ENCODE assay signal across 17 cellular contexts in genomic region chr6:155116571-155116910, GRCh38.
DNase-seq lines count a peak whose midpoint lies in the region; ATAC-seq and TF ChIP-seq lines count a peak whose summit lies in the region.
"Had no signal": no experiment of that assay in that cellular context is flagged by ENCODE, and none has a peak within 500 bp of the region (broad histone marks: within the 10 kb centered on the region; RNA-seq: fewer than 3 reads in every experiment).

No MANE protein-coding gene starts in this region.

- H3K4me2 ChIP-seq in GM23248 (ENCODE audit: unreplicated experiment), result peak overlapping the region; percentile 31
- H3K4me2 ChIP-seq: BLaER1 had no signal

- CTCF ChIA-PET in WTC11 (lab: Charles Lee), result interaction anchor here (0.6 to 1.3 kb wide), 4 partner anchors 36 to 326 kb away, joined by 3 to 4 read pairs (median 3); no protein-coding TSS in a partner anchor

- no peak for DNase-seq in activated CD4-positive, alpha-beta T cell treated with anti-CD3 and anti-CD28 coated beads, Interleukin-2, amount 10 ng/mL, durations not matched to agents 24 days and 14 days
- no peak for DNase-seq in activated CD4-positive, alpha-beta T cell treated with anti-CD3 and anti-CD28 coated beads, Interleukin-2, amount 50 U/mL, for 1 hour
- no peak for DNase-seq in GM23248
- no peak for DNase-seq in WTC11 (ENCODE audit: low spot score)
- no peak for DNase-seq in UCSD-AML1 (lab: John Stamatoyannopoulos, UW; ENCODE audit: unreplicated experiment)
- DNase-seq in GF-D8 (lab: John Stamatoyannopoulos, UW), result no peak
- DNase-seq in NCI-H1694 treated with DMSO at 0.1 percent for 48 hours (lab: John Stamatoyannopoulos, UW), result no peak
- DNase-seq: activated CD8-positive, alpha-beta memory T cell treated with anti-CD3 and anti-CD28 coated beads for 24 hours; activated gamma-delta T cell; body of pancreas; MG63; stimulated activated CD4-positive, alpha-beta T cell treated with anti-CD3 and anti-CD28 coated beads, Interleukin-12 subunit alpha, Interleukin-12 subunit beta, amount 100 ng/mL, for 4 hours; stimulated activated naive B cell treated with anti-CD40 and anti-IgM and Interleukin-4, amounts not matched to agents 10 μg/mL and 1 μg/mL and 100 μg/mL, for 72 hours; transverse colon had no signal

- H3K4me1 ChIP-seq in GM23248 (ENCODE audit: insufficient read depth), result peaks cover 15% of the 10 kb centered on the region
- H3K4me1 ChIP-seq in iPS-20b (ENCODE audit: insufficient read depth, low read length), result peaks cover 28% of the 10 kb centered on the region
- H3K4me1 ChIP-seq: BLaER1, body of pancreas, transverse colon had no signal

- H3K9me3 Mint-ChIP-seq in activated CD4-positive, alpha-beta T cell treated with anti-CD3 and anti-CD28 coated beads, Interleukin-2, amount 10 ng/mL, durations not matched to agents 24 days and 14 days, result no peaks in the 10 kb centered on the region
- peaks cover 3% of the 10 kb centered on the region; the same call in 1 of the 2 replicates for H3K9me3 Mint-ChIP-seq in WTC11
- H3K9me3 Mint-ChIP-seq: neural crest cell had no signal

- H3K36me3 ChIP-seq in GM23248 (ENCODE audit: low read depth) (no peaks in the 10 kb centered on the region), iPS-20b (ENCODE audit: insufficient read depth, low read depth, low read length) (no peaks in the 10 kb centered on the region)
- H3K36me3 ChIP-seq: BLaER1, MG63, transverse colon had no signal

- H3K9me3 ChIP-seq in GM23248 (ENCODE audit: low read depth) (no peaks in the 10 kb centered on the region), iPS-20b (ENCODE audit: insufficient read depth, low read depth, low read length) (no peaks in the 10 kb centered on the region)
- H3K9me3 ChIP-seq: BLaER1, body of pancreas, MG63, transverse colon had no signal

- peak overlapping the region; percentile 70 for H2AFZ ChIP-seq in GM23248

- peaks cover 39% of the 10 kb centered on the region for H3K36me3 Mint-ChIP-seq in activated CD4-positive, alpha-beta T cell treated with anti-CD3 and anti-CD28 coated beads, Interleukin-2, amount 10 ng/mL, durations not matched to agents 24 days and 14 days (ENCODE audit: low read depth)
- peaks cover 5% of the 10 kb centered on the region; the same call in 1 of the 2 replicates for H3K36me3 Mint-ChIP-seq in WTC11
- H3K36me3 Mint-ChIP-seq: stimulated activated naive B cell treated with anti-CD40 and anti-IgM and Interleukin-4, amounts not matched to agents 10 μg/mL and 1 μg/mL and 100 μg/mL, for 72 hours had no signal

- H3K27me3 ChIP-seq in GM23248 (replicated peaks; ENCODE audit: insufficient read depth), result no peaks in the 10 kb centered on the region
- no peaks in the 10 kb centered on the region for H3K27me3 ChIP-seq in iPS-20b (ENCODE audit: insufficient read depth, low read length)
- H3K27me3 ChIP-seq: BLaER1, body of pancreas, MG63, transverse colon had no signal

- peak overlapping the region; percentile 86 for H3K27ac Mint-ChIP-seq in activated CD4-positive, alpha-beta T cell treated with anti-CD3 and anti-CD28 coated beads, Interleukin-2, amount 10 ng/mL, durations not matched to agents 24 days and 14 days
- peak overlapping the region; percentile 78 for H3K27ac Mint-ChIP-seq in WTC11
- H3K27ac Mint-ChIP-seq: stimulated activated naive B cell treated with anti-CD40 and anti-IgM and Interleukin-4, amounts not matched to agents 10 μg/mL and 1 μg/mL and 100 μg/mL, for 72 hours had no signal

- in situ Hi-C loops in GM23248 (cut with MboI), result no loop called here

- 90% methylated on average over 5 of the region's 5 CpGs for WGBS in GM23248 (ENCODE audit: low coverage in 1 of 2, low lambda C conversion rate in 2 of 2, missing lambda C conversion rate in 2 of 2), 2 experiments

- peaks cover 10% of the 10 kb centered on the region for H3F3A ChIP-seq in GM23248 (ENCODE audit: insufficient read depth)

- TF ChIP-seq CTCF in WTC11 (IDR thresholded peaks at IDR 0.05), result no peak

- no peaks in the 10 kb centered on the region for H3K9me2 ChIP-seq in GM23248 (ENCODE audit: insufficient read depth)

- peaks cover 29% of the 10 kb centered on the region for H3K4me1 Mint-ChIP-seq in activated CD4-positive, alpha-beta T cell treated with anti-CD3 and anti-CD28 coated beads, Interleukin-2, amount 10 ng/mL, durations not matched to agents 24 days and 14 days
- H3K4me1 Mint-ChIP-seq in WTC11, result peaks cover 59% of the 10 kb centered on the region

- no peak overlapping the region; the same call in 1 of the 2 replicates for H3K9ac ChIP-seq in GM23248
- no peak overlapping the region for H3K9ac ChIP-seq in iPS-20b (ENCODE audit: low read depth, low read length)
- H3K9ac ChIP-seq: BLaER1 had no signal

- H3K4me3 ChIP-seq in GM23248, result no peak overlapping the region
- no peak overlapping the region for H3K4me3 ChIP-seq in iPS-20b (ENCODE audit: low read length)
- H3K4me3 ChIP-seq: BLaER1, body of pancreas, MG63, transverse colon had no signal

- POLR2A ChIA-PET in WTC11 (lab: Charles Lee), result no interaction called here

- H3K4me3 Mint-ChIP-seq in activated CD4-positive, alpha-beta T cell treated with anti-CD3 and anti-CD28 coated beads, Interleukin-2, amount 10 ng/mL, durations not matched to agents 24 days and 14 days, result peak overlapping the region; percentile 47
- H3K4me3 Mint-ChIP-seq in WTC11, result no peak overlapping the region
- H3K4me3 Mint-ChIP-seq: neural crest cell; stimulated activated naive B cell treated with anti-CD40 and anti-IgM and Interleukin-4, amounts not matched to agents 10 μg/mL and 1 μg/mL and 100 μg/mL, for 72 hours had no signal

- no peaks in the 10 kb centered on the region for H3K27me3 Mint-ChIP-seq in activated CD4-positive, alpha-beta T cell treated with anti-CD3 and anti-CD28 coated beads, Interleukin-2, amount 10 ng/mL, durations not matched to agents 24 days and 14 days
- peaks cover 4% of the 10 kb centered on the region; the same call in 1 of the 2 replicates for H3K27me3 Mint-ChIP-seq in WTC11 (ENCODE audit: low read depth)

- no peaks in the 10 kb centered on the region for H3K79me2 ChIP-seq in GM23248 (ENCODE audit: insufficient read depth)

- ATAC-seq in WTC11, result no peak
- ATAC-seq: body of pancreas had no signal

- H3K27ac ChIP-seq in GM23248 (peak overlapping the region; percentile 38; the same call in 1 of the 2 replicates), iPS-20b (ENCODE audit: low read length) (peak overlapping the region; percentile 14)
- H3K27ac ChIP-seq: BLaER1, body of pancreas, transverse colon had no signal

- H4K20me1 ChIP-seq in GM23248 (ENCODE audit: insufficient read depth), result no peaks in the 10 kb centered on the region
- H4K20me1 ChIP-seq: BLaER1 had no signal

- intact Hi-C loops in activated CD4-positive, alpha-beta T cell treated with anti-CD3 and anti-CD28 coated beads, Interleukin-2, amount 10 ng/mL, durations not matched to agents 24 days and 14 days (cut with micrococcal nuclease), result loop anchor here (1.0 kb wide), 4 partner anchors 10 to 66 kb away; no protein-coding TSS in a partner anchor

TF ChIP-seq in WTC11, 78 proteins besides CTCF, POLR2A, EP300 and RAD21:
- TF ChIP-seq ETV6 (CRISPR knock-in tag; IDR thresholded peaks at IDR 0.05) (no peak), SP1 (CRISPR knock-in tag; conservative IDR thresholded peaks at IDR 0.05) (no peak), OVOL2 (CRISPR knock-in tag; IDR thresholded peaks at IDR 0.05; ENCODE audit: borderline replicate concordance) (no peak), SMAD4 (CRISPR knock-in tag; IDR thresholded peaks at IDR 0.05) (no peak)
- TF ChIP-seq, protein P1, sequence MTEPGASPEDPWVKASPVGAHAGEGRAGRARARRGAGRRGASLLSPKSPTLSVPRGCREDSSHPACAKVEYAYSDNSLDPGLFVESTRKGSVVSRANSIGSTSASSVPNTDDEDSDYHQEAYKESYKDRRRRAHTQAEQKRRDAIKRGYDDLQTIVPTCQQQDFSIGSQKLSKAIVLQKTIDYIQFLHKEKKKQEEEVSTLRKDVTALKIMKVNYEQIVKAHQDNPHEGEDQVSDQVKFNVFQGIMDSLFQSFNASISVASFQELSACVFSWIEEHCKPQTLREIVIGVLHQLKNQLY (CRISPR knock-in tag; IDR thresholded peaks at IDR 0.05), result no peak
